Comparison of ENCODE assay signal across 1 cellular context in genomic region chr21:33075596-33076195, GRCh38.
TF ChIP-seq lines count a peak whose summit lies in the region.

No MANE protein-coding gene starts in this region.

TF ChIP-seq in GM12891, 5 proteins besides CTCF, POLR2A, EP300 and RAD21:
- no peak for TF ChIP-seq SPI1 (IDR thresholded peaks at IDR 0.05; ENCODE audit: low read depth, low read length)
- no peak for TF ChIP-seq POLR2AphosphoS5 (IDR thresholded peaks at IDR 0.05; ENCODE audit: low read depth, low read length)
- no peak for TF ChIP-seq POU2F2 (IDR thresholded peaks at IDR 0.05; ENCODE audit: low read depth, low read length)
- no peak for TF ChIP-seq PAX5 (IDR thresholded peaks at IDR 0.05; ENCODE audit: insufficient read depth, low read length, severe bottlenecking)
- TF ChIP-seq TAF1 (IDR thresholded peaks at IDR 0.05; ENCODE audit: low read depth, low read length) = no peak
